Comparison of ENCODE assay signal across 22 cellular contexts in genomic region chr7:107233174-107233573, GRCh38.
DNase-seq lines count a peak whose midpoint lies in the region; ATAC-seq and TF ChIP-seq lines count a peak whose summit lies in the region.
"Had no signal": no experiment of that assay in that cellular context is flagged by ENCODE, and none has a peak within 500 bp of the region (broad histone marks: within the 10 kb centered on the region; RNA-seq: fewer than 3 reads in every experiment).

No MANE protein-coding gene starts in this region.

- H4K20me1 ChIP-seq in PC-3 (ENCODE audit: low read length) (no peaks in the 10 kb centered on the region), hepatocyte (ENCODE audit: insufficient read depth, poor library complexity, severe bottlenecking) (no peaks in the 10 kb centered on the region)

- no peak overlapping the region for H3K9ac ChIP-seq in PC-3 (ENCODE audit: low read length)

- H3K27me3 Mint-ChIP-seq in activated T-cell treated with anti-CD3 and anti-CD28 coated beads, Interleukin-2, amount 50 U/mL, for 72 hours (ENCODE audit: low read depth), result no peaks in the 10 kb centered on the region
- H3K27me3 Mint-ChIP-seq: activated CD4-positive, alpha-beta T cell treated with anti-CD3 and anti-CD28 coated beads for 36 hours; activated naive CD8-positive, alpha-beta T cell treated with anti-CD3 and anti-CD28 coated beads, Interleukin-2, amount 50 U/mL, for 24 hours; IgD-negative memory B cell; stimulated activated memory B cell treated with anti-CD40 and anti-IgM and Interleukin-4, amounts not matched to agents 10 μg/mL and 1 μg/mL and 100 μg/mL, for 72 hours had no signal

- ATAC-seq in activated T-cell treated with anti-CD3 and anti-CD28 coated beads, Interleukin-2, amount 50 U/mL, for 72 hours (replicated peaks in 1 of 2), result no peak
- ATAC-seq in PC-3 (no peak), foreskin keratinocyte (no peak)
- ATAC-seq in stimulated activated effector memory CD8-positive, alpha-beta T cell treated with anti-CD3 and anti-CD28 coated beads, Interleukin-12 subunit alpha, Interleukin-12 subunit beta, amount 100 ng/mL, for 72 hours, result peak; percentile 57
- ATAC-seq: activated CD4-positive, alpha-beta T cell treated with anti-CD3 and anti-CD28 coated beads for 36 hours; activated naive CD8-positive, alpha-beta T cell treated with anti-CD3 and anti-CD28 coated beads, Interleukin-2, amount 50 U/mL, for 24 hours; HCT116; Panc1; sciatic nerve; stimulated activated memory B cell treated with anti-CD40 and anti-IgM and Interleukin-4, amounts not matched to agents 10 μg/mL and 1 μg/mL and 100 μg/mL, for 72 hours had no signal

- H3K27ac ChIP-seq in PC-3 (ENCODE audit: low read length) (peak overlapping the region; percentile 70), foreskin keratinocyte (no peak overlapping the region), hepatocyte (no peak overlapping the region)
- H3K27ac ChIP-seq: esophagus muscularis mucosa had no signal

- peak overlapping the region; percentile 40 for H3K27ac Mint-ChIP-seq in activated T-cell treated with anti-CD3 and anti-CD28 coated beads, Interleukin-2, amount 50 U/mL, for 72 hours
- no peak overlapping the region for H3K27ac Mint-ChIP-seq in stimulated activated effector memory CD8-positive, alpha-beta T cell treated with anti-CD3 and anti-CD28 coated beads, Interleukin-12 subunit alpha, Interleukin-12 subunit beta, amount 100 ng/mL, for 72 hours
- H3K27ac Mint-ChIP-seq: activated CD4-positive, alpha-beta T cell treated with anti-CD3 and anti-CD28 coated beads for 36 hours; activated naive CD8-positive, alpha-beta T cell treated with anti-CD3 and anti-CD28 coated beads, Interleukin-2, amount 50 U/mL, for 24 hours; IgD-negative memory B cell; nephron progenitor cell; stimulated activated memory B cell treated with anti-CD40 and anti-IgM and Interleukin-4, amounts not matched to agents 10 μg/mL and 1 μg/mL and 100 μg/mL, for 72 hours had no signal

- TF ChIP-seq POLR2A in erythroblast (IDR thresholded peaks at IDR 0.05; ENCODE audit: low read length), result no peak

- no peak for DNase-seq in activated T-cell treated with anti-CD3 and anti-CD28 coated beads, Interleukin-2, amount 50 U/mL, for 72 hours
- DNase-seq in activated T-cell treated with anti-CD3 and anti-CD28 coated beads for 4 hours (no peak), PC-3 (no peak), foreskin keratinocyte (no peak), erythroblast (lab: John Stamatoyannopoulos, UW) (no peak), hepatocyte (ENCODE audit: low spot score) (no peak)
- no peak for DNase-seq in stimulated activated effector memory CD8-positive, alpha-beta T cell treated with anti-CD3 and anti-CD28 coated beads, Interleukin-12 subunit alpha, Interleukin-12 subunit beta, amount 100 ng/mL, for 72 hours (ENCODE audit: low spot score in 2 of 2)
- no peak for DNase-seq in stimulated activated CD4-positive, alpha-beta T cell treated with anti-CD3 and anti-CD28 coated beads, Interleukin-2, amount 100 ng/mL, for 48 hours
- DNase-seq: activated CD4-positive, alpha-beta T cell treated with anti-CD3 and anti-CD28 coated beads for 36 hours; activated naive CD8-positive, alpha-beta T cell treated with anti-CD3 and anti-CD28 coated beads, Interleukin-2, amount 50 U/mL, for 24 hours; COR-L47; cortex of kidney; hippocampal formation; nephron progenitor cell; stimulated activated CD4-positive, alpha-beta T cell treated with anti-CD3 and anti-CD28 coated beads, Interleukin-4, amount 100 ng/mL, for 4 hours; T-helper 2 cell had no signal

- intact Hi-C loops in PC-3 (cut with micrococcal nuclease), result loop anchor here (5.0 kb wide), 1 partner anchor 94 kb away; no protein-coding TSS in a partner anchor

- H3K4me2 ChIP-seq in PC-3 (ENCODE audit: low read length), result peak overlapping the region; percentile 81
- no peak overlapping the region for H3K4me2 ChIP-seq in hepatocyte

- CTCF ChIA-PET in PC-3 (lab: Charles Lee), result interaction anchor here (0.6 kb wide), 1 partner anchor 82 kb away, joined by 3 read pairs; no protein-coding TSS in a partner anchor

- H2AFZ ChIP-seq in PC-3 (ENCODE audit: low read length) (no peak overlapping the region), hepatocyte (no peak overlapping the region)

- peaks cover 0 to 2% of the 10 kb centered on the region in 2 donors for H3K36me3 Mint-ChIP-seq in activated T-cell treated with anti-CD3 and anti-CD28 coated beads, Interleukin-2, amount 50 U/mL, for 72 hours (ENCODE audit: insufficient read depth in 2 of 2)
- H3K36me3 Mint-ChIP-seq in stimulated activated effector memory CD8-positive, alpha-beta T cell treated with anti-CD3 and anti-CD28 coated beads, Interleukin-12 subunit alpha, Interleukin-12 subunit beta, amount 100 ng/mL, for 72 hours, result peaks cover 26% of the 10 kb centered on the region

- peaks cover 8% of the 10 kb centered on the region for H3F3A ChIP-seq in PC-3 (ENCODE audit: low read length, unreplicated experiment)

- H3K9me3 Mint-ChIP-seq in activated T-cell treated with anti-CD3 and anti-CD28 coated beads, Interleukin-2, amount 50 U/mL, for 72 hours, result no peaks in the 10 kb centered on the region
- H3K9me3 Mint-ChIP-seq in stimulated activated effector memory CD8-positive, alpha-beta T cell treated with anti-CD3 and anti-CD28 coated beads, Interleukin-12 subunit alpha, Interleukin-12 subunit beta, amount 100 ng/mL, for 72 hours, result no peaks in the 10 kb centered on the region
- H3K9me3 Mint-ChIP-seq: activated naive CD8-positive, alpha-beta T cell treated with anti-CD3 and anti-CD28 coated beads, Interleukin-2, amount 50 U/mL, for 24 hours; IgD-negative memory B cell; nephron progenitor cell; stimulated activated memory B cell treated with anti-CD40 and anti-IgM and Interleukin-4, amounts not matched to agents 10 μg/mL and 1 μg/mL and 100 μg/mL, for 72 hours had no signal

- H3K4me3 Mint-ChIP-seq in activated T-cell treated with anti-CD3 and anti-CD28 coated beads, Interleukin-2, amount 50 U/mL, for 72 hours, result no peak overlapping the region
- no peak overlapping the region for H3K4me3 Mint-ChIP-seq in stimulated activated effector memory CD8-positive, alpha-beta T cell treated with anti-CD3 and anti-CD28 coated beads, Interleukin-12 subunit alpha, Interleukin-12 subunit beta, amount 100 ng/mL, for 72 hours
- H3K4me3 Mint-ChIP-seq: activated CD4-positive, alpha-beta T cell treated with anti-CD3 and anti-CD28 coated beads for 36 hours; activated naive CD8-positive, alpha-beta T cell treated with anti-CD3 and anti-CD28 coated beads, Interleukin-2, amount 50 U/mL, for 24 hours; IgD-negative memory B cell; nephron progenitor cell; stimulated activated memory B cell treated with anti-CD40 and anti-IgM and Interleukin-4, amounts not matched to agents 10 μg/mL and 1 μg/mL and 100 μg/mL, for 72 hours had no signal

- H3K9me3 ChIP-seq in PC-3 (ENCODE audit: low read length) (no peaks in the 10 kb centered on the region), hepatocyte (ENCODE audit: low read depth) (no peaks in the 10 kb centered on the region)
- H3K9me3 ChIP-seq: esophagus muscularis mucosa had no signal

- no peaks in the 10 kb centered on the region for H3K79me2 ChIP-seq in PC-3 (ENCODE audit: low read length)
- H3K79me2 ChIP-seq in hepatocyte, result no peaks in the 10 kb centered on the region

- H3K4me1 ChIP-seq in PC-3 (ENCODE audit: insufficient read depth, low read length) (peaks cover 75% of the 10 kb centered on the region), foreskin keratinocyte (peaks cover 30% of the 10 kb centered on the region), hepatocyte (ENCODE audit: insufficient read depth) (no peaks in the 10 kb centered on the region)

- no peaks in the 10 kb centered on the region for H3K27me3 ChIP-seq in PC-3 (ENCODE audit: low read length)
- H3K27me3 ChIP-seq in foreskin keratinocyte, result no peaks in the 10 kb centered on the region
- no peaks in the 10 kb centered on the region for H3K27me3 ChIP-seq in hepatocyte
- H3K27me3 ChIP-seq: esophagus muscularis mucosa had no signal

- POLR2A ChIA-PET in PC-3 (lab: Charles Lee; ENCODE audit: unreplicated experiment), result no interaction called here

- 83% methylated on average over 4 of the region's 4 CpGs for WGBS in hepatocyte (ENCODE audit: low lambda C conversion rate, missing lambda C conversion rate)

- TF ChIP-seq CTCF in PC-3 (conservative IDR thresholded peaks at IDR 0.05; ENCODE audit: low read depth, low read length) (no peak), foreskin keratinocyte (conservative IDR thresholded peaks at IDR 0.05) (peak; percentile 19), hepatocyte (IDR thresholded peaks at IDR 0.05; ENCODE audit: poor library complexity) (no peak)

- H3K9me2 ChIP-seq in PC-3 (replicated peaks; ENCODE audit: low read length) (no peaks in the 10 kb centered on the region), hepatocyte (replicated peaks; ENCODE audit: insufficient read depth) (no peaks in the 10 kb centered on the region)

- H3K36me3 ChIP-seq in PC-3 (ENCODE audit: low read depth, low read length), result no peaks in the 10 kb centered on the region
- H3K36me3 ChIP-seq in hepatocyte (replicated peaks; ENCODE audit: insufficient read depth, low read depth), result no peaks in the 10 kb centered on the region

- H3K4me1 Mint-ChIP-seq in activated T-cell treated with anti-CD3 and anti-CD28 coated beads, Interleukin-2, amount 50 U/mL, for 72 hours (ENCODE audit: low read depth), result no peaks in the 10 kb centered on the region
- H3K4me1 Mint-ChIP-seq in stimulated activated effector memory CD8-positive, alpha-beta T cell treated with anti-CD3 and anti-CD28 coated beads, Interleukin-12 subunit alpha, Interleukin-12 subunit beta, amount 100 ng/mL, for 72 hours, result no peaks in the 10 kb centered on the region
- H3K4me1 Mint-ChIP-seq: activated CD4-positive, alpha-beta T cell treated with anti-CD3 and anti-CD28 coated beads for 36 hours; activated naive CD8-positive, alpha-beta T cell treated with anti-CD3 and anti-CD28 coated beads, Interleukin-2, amount 50 U/mL, for 24 hours had no signal

- BruUV-seq in PC-3 (replicated peaks; lab: Mats Ljungman, UMichigan), result no TSS peak

- H3K4me3 ChIP-seq in PC-3 (ENCODE audit: low read length) (no peak overlapping the region), hepatocyte (no peak overlapping the region)
- H3K4me3 ChIP-seq: esophagus muscularis mucosa had no signal
